ENCODE assay signal across 8 cellular contexts in the genomic region with DNA sequence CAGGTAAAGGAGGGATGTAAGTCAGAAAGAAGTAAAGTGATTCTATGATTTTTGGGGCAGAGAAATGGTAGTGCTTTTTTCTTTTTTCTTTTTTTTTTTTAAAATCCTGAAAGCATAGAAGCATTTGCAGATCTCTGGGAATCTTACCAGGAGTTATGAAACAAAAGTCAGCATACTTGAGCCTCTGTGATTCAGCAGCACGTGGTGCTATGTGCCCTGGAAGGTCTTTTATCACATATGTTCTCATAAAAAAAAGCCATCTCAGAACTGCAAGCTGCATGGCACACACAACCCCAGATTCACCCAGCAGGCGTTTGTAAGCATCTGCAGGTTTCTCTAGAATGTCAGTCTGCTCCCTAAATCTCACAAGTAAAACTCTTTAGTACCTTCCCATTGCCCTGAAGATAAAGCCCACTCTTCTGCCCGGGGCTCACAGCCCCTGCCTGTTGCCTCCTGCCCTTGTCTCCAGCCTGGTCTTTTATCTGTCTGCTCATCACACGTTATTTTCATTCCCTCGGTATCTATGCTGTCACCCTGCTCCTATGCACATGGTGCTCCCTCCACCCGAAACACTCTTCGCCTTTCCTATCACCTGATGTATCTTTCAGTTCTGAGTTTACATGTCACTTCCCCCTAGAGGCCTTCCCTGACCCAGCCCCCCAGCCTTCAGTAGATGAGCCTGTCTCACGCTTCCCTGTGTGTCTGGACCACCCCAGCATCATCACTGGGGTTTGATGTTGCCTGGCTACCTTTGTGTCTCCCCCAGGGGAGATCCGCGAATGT.
DNase-seq lines count a peak whose midpoint lies in the region; ATAC-seq and TF ChIP-seq lines count a peak whose summit lies in the region.

No MANE protein-coding gene starts in this region.

- H3K27me3 ChIP-seq in right atrium auricular region, result no peaks in the 10 kb centered on the region
- H3K27me3 ChIP-seq in dorsolateral prefrontal cortex, result no peaks in the 10 kb centered on the region
- no peaks in the 10 kb centered on the region for H3K27me3 ChIP-seq in uterus

- H3K27ac Mint-ChIP-seq in activated T-helper 2 cell treated with anti-CD3 and anti-CD28 coated beads, Interferon-gamma antibody, Interleukin-2, Interleukin-4, amounts not matched to agents 10 μg/mL and 5 μg/mL and 100 μg/mL, durations not matched to agents 14 hours and 24 hours and 36 hours, result no peak overlapping the region
- H3K27ac Mint-ChIP-seq in activated T-cell treated with anti-CD3 and anti-CD28 coated beads, Interleukin-2, amount 50 U/mL, for 72 hours, result no peak overlapping the region

- no peaks in the 10 kb centered on the region for H3K36me3 ChIP-seq in right atrium auricular region
- no peaks in the 10 kb centered on the region for H3K36me3 ChIP-seq in uterus

- no peak overlapping the region for H3K4me3 Mint-ChIP-seq in activated T-helper 2 cell treated with anti-CD3 and anti-CD28 coated beads, Interferon-gamma antibody, Interleukin-2, Interleukin-4, amounts not matched to agents 10 μg/mL and 5 μg/mL and 100 μg/mL, durations not matched to agents 14 hours and 24 hours and 36 hours (ENCODE audit: low read depth)
- H3K4me3 Mint-ChIP-seq in activated T-cell treated with anti-CD3 and anti-CD28 coated beads, Interleukin-2, amount 50 U/mL, for 72 hours, result no peak overlapping the region

- TF ChIP-seq POLR2A in uterus (IDR thresholded peaks at IDR 0.05), result no peak

- TF ChIP-seq CTCF in right atrium auricular region (IDR thresholded peaks at IDR 0.05) (no peak), dorsolateral prefrontal cortex (IDR thresholded peaks at IDR 0.05 in 54 of 56, conservative IDR thresholded peaks at IDR 0.05 in 2 of 56; ENCODE audit: low read depth in 1 of 56, partially characterized antibody in 56 of 56) (no peak), uterus (IDR thresholded peaks at IDR 0.05) (no peak)

- H3K4me1 Mint-ChIP-seq in activated T-helper 2 cell treated with anti-CD3 and anti-CD28 coated beads, Interferon-gamma antibody, Interleukin-2, Interleukin-4, amounts not matched to agents 10 μg/mL and 5 μg/mL and 100 μg/mL, durations not matched to agents 14 hours and 24 hours and 36 hours (ENCODE audit: low read depth), result peaks cover 29% of the 10 kb centered on the region
- no peaks in the 10 kb centered on the region for H3K4me1 Mint-ChIP-seq in activated T-cell treated with anti-CD3 and anti-CD28 coated beads, Interleukin-2, amount 50 U/mL, for 72 hours (ENCODE audit: low read depth)

- no peak overlapping the region for H3K4me3 ChIP-seq in right atrium auricular region
- no peak overlapping the region for H3K4me3 ChIP-seq in dorsolateral prefrontal cortex
- H3K4me3 ChIP-seq in uterus, result no peak overlapping the region

- DNase-seq in left cardiac atrium (no peak), right atrium auricular region (ENCODE audit: low spot score) (no peak), dorsolateral prefrontal cortex (peak in 4 of 10 donors; percentile 35 to 68 (median 54)), uterus (peak; percentile 48 to 67), NCI-H2196 (lab: John Stamatoyannopoulos, UW; ENCODE audit: unreplicated experiment) (no peak)
- no peak for DNase-seq in activated T-helper 2 cell treated with anti-CD3 and anti-CD28 coated beads, Interferon-gamma antibody, Interleukin-2, Interleukin-4, amounts not matched to agents 10 μg/mL and 5 μg/mL and 100 μg/mL, durations not matched to agents 14 hours and 24 hours and 36 hours (ENCODE audit: low spot score)
- DNase-seq in activated T-cell treated with anti-CD3 and anti-CD28 coated beads, Interleukin-2, amount 50 U/mL, for 72 hours, result no peak

- H3K9me3 ChIP-seq in right atrium auricular region (no peaks in the 10 kb centered on the region), uterus (no peaks in the 10 kb centered on the region)

- intact Hi-C loops in left cardiac atrium (cut with DNase I), result no loop called here
- intact Hi-C loops in dorsolateral prefrontal cortex (cut with DNase I), result no loop called here
- intact Hi-C loops in uterus (cut with DNase I; ENCODE audit: low total_unique reads), result no loop called here
- intact Hi-C loops in activated T-helper 2 cell treated with anti-CD3 and anti-CD28 coated beads, Interferon-gamma antibody, Interleukin-2, Interleukin-4, amounts not matched to agents 10 μg/mL and 5 μg/mL and 100 μg/mL, durations not matched to agents 14 hours and 24 hours and 36 hours (cut with micrococcal nuclease), result no loop called here

- H3K4me1 ChIP-seq in right atrium auricular region (peaks cover 0 to 10% of the 10 kb centered on the region in 2 donors), uterus (peaks cover 0 to 9% of the 10 kb centered on the region in 2 donors)

- H3K27me3 Mint-ChIP-seq in activated T-helper 2 cell treated with anti-CD3 and anti-CD28 coated beads, Interferon-gamma antibody, Interleukin-2, Interleukin-4, amounts not matched to agents 10 μg/mL and 5 μg/mL and 100 μg/mL, durations not matched to agents 14 hours and 24 hours and 36 hours (ENCODE audit: low read depth), result peaks cover 15% of the 10 kb centered on the region
- peaks cover 35% of the 10 kb centered on the region for H3K27me3 Mint-ChIP-seq in activated T-cell treated with anti-CD3 and anti-CD28 coated beads, Interleukin-2, amount 50 U/mL, for 72 hours (ENCODE audit: low read depth)

- H3K36me3 Mint-ChIP-seq in activated T-helper 2 cell treated with anti-CD3 and anti-CD28 coated beads, Interferon-gamma antibody, Interleukin-2, Interleukin-4, amounts not matched to agents 10 μg/mL and 5 μg/mL and 100 μg/mL, durations not matched to agents 14 hours and 24 hours and 36 hours (ENCODE audit: low read depth), result no peaks in the 10 kb centered on the region
- no peaks in the 10 kb centered on the region for H3K36me3 Mint-ChIP-seq in activated T-cell treated with anti-CD3 and anti-CD28 coated beads, Interleukin-2, amount 50 U/mL, for 72 hours (ENCODE audit: insufficient read depth in 2 of 2)

- H3K27ac ChIP-seq in right atrium auricular region, result no peak overlapping the region
- peak overlapping the region in 47 of 59 donors; percentile 6 to 91 (median 66) for H3K27ac ChIP-seq in dorsolateral prefrontal cortex
- peak overlapping the region; percentile 57 to 81 for H3K27ac ChIP-seq in uterus

- H3K9me3 Mint-ChIP-seq in activated T-helper 2 cell treated with anti-CD3 and anti-CD28 coated beads, Interferon-gamma antibody, Interleukin-2, Interleukin-4, amounts not matched to agents 10 μg/mL and 5 μg/mL and 100 μg/mL, durations not matched to agents 14 hours and 24 hours and 36 hours, result no peaks in the 10 kb centered on the region
- H3K9me3 Mint-ChIP-seq in activated T-cell treated with anti-CD3 and anti-CD28 coated beads, Interleukin-2, amount 50 U/mL, for 72 hours, result no peaks in the 10 kb centered on the region

- peak; percentile 51 to 78 for ATAC-seq in left cardiac atrium
- ATAC-seq in HG03139 (IDR thresholded peaks at IDR 0.05; ENCODE audit: unreplicated experiment), result peak; percentile 82
- no peak for ATAC-seq in activated T-cell treated with anti-CD3 and anti-CD28 coated beads, Interleukin-2, amount 50 U/mL, for 72 hours (replicated peaks in 1 of 2)

Comparison
In these comparisons a context has a peak if more than half of its experiments do, and no peak if none do; other contexts are left out.
1. ATAC-seq: peak in left cardiac atrium (2 of 2) and HG03139 (single experiment); none in activated T-cell treated with anti-CD3 and anti-CD28 coated beads, Interleukin-2, amount 50 U/mL, for 72 hours (0 of 2).
2. DNase-seq: peak in uterus (2 of 2); none in left cardiac atrium (single experiment), right atrium auricular region (single experiment), activated T-helper 2 cell treated with anti-CD3 and anti-CD28 coated beads, Interferon-gamma antibody, Interleukin-2, Interleukin-4, amounts not matched to agents 10 μg/mL and 5 μg/mL and 100 μg/mL, durations not matched to agents 14 hours and 24 hours and 36 hours (single experiment), activated T-cell treated with anti-CD3 and anti-CD28 coated beads, Interleukin-2, amount 50 U/mL, for 72 hours (0 of 2) and NCI-H2196 (single experiment).
3. H3K27ac ChIP-seq: peak in dorsolateral prefrontal cortex (47 of 59) and uterus (2 of 2); none in right atrium auricular region (0 of 2).